Comparison of ENCODE assay signal across 8 cellular contexts in genomic region chr2:241315879-241316700, GRCh38. TPM values are rescaled to one million over a fixed set of nuclear protein-coding genes. Genes with fewer than 3 reads are reported as not detected.
A peak's percentile ranks its signal among the peaks of the same experiment; 100 is the strongest.
DNase-seq lines count a peak whose midpoint lies in the region; TF ChIP-seq lines count a peak whose summit lies in the region.

SEPTIN2 (plus strand) TSS chr2:241315925; CDS start chr2:241324233, 8,308 bp downstream.

- peak; percentile 81 for TF ChIP-seq POLR2A in NB4 (IDR thresholded peaks at IDR 0.05; ENCODE audit: extremely low read depth, insufficient read length)

- TF ChIP-seq CTCF in HFFc6 (IDR thresholded peaks at IDR 0.05) (no peak), NB4 (IDR thresholded peaks at IDR 0.05; ENCODE audit: low read depth, low read length) (no peak)

- no peaks in the 10 kb centered on the region for H3K36me3 ChIP-seq in ectodermal cell (ENCODE audit: control insufficient read depth, insufficient read depth, low read length)
- peaks cover 29% of the 10 kb centered on the region for H3K36me3 ChIP-seq in mesodermal cell (ENCODE audit: control insufficient read depth, insufficient read depth, low read length)

- H3K4me3 Mint-ChIP-seq in HFFc6: peak within 1 kb of the TSS; percentile 100
- peak within 1 kb of the TSS; percentile 100 for H3K4me3 Mint-ChIP-seq in activated CD4-positive, alpha-beta T cell treated with anti-CD3 and anti-CD28 coated beads, Interleukin-2, amount 10 ng/mL, durations not matched to agents 24 days and 14 days

- no peaks in the 10 kb centered on the region for H3K9me3 Mint-ChIP-seq in HFFc6
- H3K9me3 Mint-ChIP-seq in activated CD4-positive, alpha-beta T cell treated with anti-CD3 and anti-CD28 coated beads, Interleukin-2, amount 10 ng/mL, durations not matched to agents 24 days and 14 days: no peaks in the 10 kb centered on the region

- peaks cover 4% of the 10 kb centered on the region for H3K27me3 Mint-ChIP-seq in HFFc6 (ENCODE audit: insufficient read depth)
- H3K27me3 Mint-ChIP-seq in activated CD4-positive, alpha-beta T cell treated with anti-CD3 and anti-CD28 coated beads, Interleukin-2, amount 10 ng/mL, durations not matched to agents 24 days and 14 days: no peaks in the 10 kb centered on the region

- WGBS in ectodermal cell, 2 experiments: 0% methylated on average over 76 of the region's 76 CpGs
- WGBS in mesodermal cell (ENCODE audit: insufficient coverage in 2 of 2), 2 experiments: 0 to 1% methylated on average over 55 to 64 of the region's 76 CpGs

- H3K9me3 ChIP-seq in ectodermal cell (ENCODE audit: control insufficient read depth, low read length): no peaks in the 10 kb centered on the region
- no peaks in the 10 kb centered on the region for H3K9me3 ChIP-seq in mesodermal cell (ENCODE audit: control insufficient read depth, low read length)

- H3K27ac ChIP-seq in ectodermal cell (ENCODE audit: insufficient read depth, low read depth, low read length, poor library complexity, severe bottlenecking) (peak within 1 kb of the TSS; percentile 99), mesodermal cell (ENCODE audit: low read depth, low read length, severe bottlenecking) (peak within 1 kb of the TSS; percentile 99)

- intact Hi-C loops in activated CD4-positive, alpha-beta T cell treated with anti-CD3 and anti-CD28 coated beads, Interleukin-2, amount 10 ng/mL, durations not matched to agents 24 days and 14 days (cut with micrococcal nuclease): loop anchor here (1.0 to 10.0 kb wide), 11 partner anchors 21 to 691 kb away; partner anchors contain the start of genes ATG4B, DTYMK, FARP2 and GPR35

- no peaks in the 10 kb centered on the region for H3K27me3 ChIP-seq in ectodermal cell (ENCODE audit: control insufficient read depth, insufficient read depth, low read length, poor library complexity, severe bottlenecking)

- H3K4me1 ChIP-seq in ectodermal cell (ENCODE audit: control insufficient read depth, insufficient read depth, low read length) (peaks cover 25% of the 10 kb centered on the region), mesodermal cell (ENCODE audit: control insufficient read depth, insufficient read depth, low read length, poor library complexity, severe bottlenecking) (peaks cover 35% of the 10 kb centered on the region)

- peaks cover 50% of the 10 kb centered on the region for H3K36me3 Mint-ChIP-seq in HFFc6 (ENCODE audit: low read depth)
- peaks cover 41% of the 10 kb centered on the region for H3K36me3 Mint-ChIP-seq in activated CD4-positive, alpha-beta T cell treated with anti-CD3 and anti-CD28 coated beads, Interleukin-2, amount 10 ng/mL, durations not matched to agents 24 days and 14 days (ENCODE audit: low read depth)

- peak within 1 kb of the TSS; percentile 100 for H3K27ac Mint-ChIP-seq in HFFc6
- peak within 1 kb of the TSS; percentile 100 for H3K27ac Mint-ChIP-seq in activated CD4-positive, alpha-beta T cell treated with anti-CD3 and anti-CD28 coated beads, Interleukin-2, amount 10 ng/mL, durations not matched to agents 24 days and 14 days

- peaks cover 72% of the 10 kb centered on the region for H3K4me1 Mint-ChIP-seq in HFFc6 (ENCODE audit: low read depth)
- H3K4me1 Mint-ChIP-seq in activated CD4-positive, alpha-beta T cell treated with anti-CD3 and anti-CD28 coated beads, Interleukin-2, amount 10 ng/mL, durations not matched to agents 24 days and 14 days: peaks cover 52% of the 10 kb centered on the region

- H3K4me3 ChIP-seq in NB4 (ENCODE audit: low read depth, low read length): peak within 1 kb of the TSS; percentile 98
- peak within 1 kb of the TSS; percentile 90 for H3K4me3 ChIP-seq in ectodermal cell (ENCODE audit: insufficient read depth, low read depth, low read length)
- H3K4me3 ChIP-seq in mesodermal cell (ENCODE audit: extremely low read depth, insufficient read depth, low read length, poor library complexity, severe bottlenecking): peak within 1 kb of the TSS; percentile 92

- DNase-seq in DMS 273 (lab: John Stamatoyannopoulos, UW; ENCODE audit: unreplicated experiment) (peak; percentile 77), DMS 273 treated with DMSO at 0.1 percent for 48 hours (lab: John Stamatoyannopoulos, UW) (no peak), HFFc6 (peak; percentile 30), NB4 (ENCODE audit: low read depth) (no peak)
- DNase-seq in activated CD4-positive, alpha-beta T cell treated with anti-CD3 and anti-CD28 coated beads, Interleukin-2, amount 10 ng/mL, durations not matched to agents 24 days and 14 days: peak; percentile 92
- peak; percentile 47 for DNase-seq in stimulated activated CD8-positive, alpha-beta memory T cell treated with anti-CD3 and anti-CD28 coated beads, Interleukin-7, amount 100 ng/mL, for 24 hours (ENCODE audit: low read depth)

RNA-seq across cellular contexts. Expression of gene SEPTIN2, which starts in this region (rescaled TPM):
- total RNA-seq in HFFc6 (2021; fragmentation: NEBNext Ultra II Directional; extraction: Animal tissue kit (Norgen Biotek cat#: 25700)): 100 to 1,000 TPM; 399 to 468 (median 441) TPM
- total RNA-seq in activated CD4-positive, alpha-beta T cell treated with anti-CD3 and anti-CD28 coated beads, Interleukin-2, amount 10 ng/mL, durations not matched to agents 24 days and 14 days: 212 and 215 TPM in 2 replicates
- 472 TPM for polyA plus RNA-seq in ectodermal cell (2013, experiment 1 of 4)
- polyA plus RNA-seq in ectodermal cell (2013, experiment 2 of 4): 476 TPM
- polyA plus RNA-seq in ectodermal cell (2013, experiment 3 of 4): 391 TPM
- 425 TPM for polyA plus RNA-seq in ectodermal cell (2013, experiment 4 of 4)
- polyA plus RNA-seq in mesodermal cell (2013, experiment 1 of 2): 476 TPM
- polyA plus RNA-seq in mesodermal cell (2013, experiment 2 of 2): 476 TPM

Comparison
In these comparisons a context has a peak if more than half of its experiments do, and no peak if none do; other contexts are left out.
1. DNase-seq: peak in DMS 273 (single experiment), HFFc6 (single experiment), activated CD4-positive, alpha-beta T cell treated with anti-CD3 and anti-CD28 coated beads, Interleukin-2, amount 10 ng/mL, durations not matched to agents 24 days and 14 days (single experiment) and stimulated activated CD8-positive, alpha-beta memory T cell treated with anti-CD3 and anti-CD28 coated beads, Interleukin-7, amount 100 ng/mL, for 24 hours (single experiment); none in DMS 273 treated with DMSO at 0.1 percent for 48 hours (single experiment) and NB4 (single experiment).
2. Peak in every context shown above with its lines, with median percentiles within 50 percentile points of each other: H3K4me3 ChIP-seq.